ENCODE assay signal across 1 cellular context in the genomic region with DNA sequence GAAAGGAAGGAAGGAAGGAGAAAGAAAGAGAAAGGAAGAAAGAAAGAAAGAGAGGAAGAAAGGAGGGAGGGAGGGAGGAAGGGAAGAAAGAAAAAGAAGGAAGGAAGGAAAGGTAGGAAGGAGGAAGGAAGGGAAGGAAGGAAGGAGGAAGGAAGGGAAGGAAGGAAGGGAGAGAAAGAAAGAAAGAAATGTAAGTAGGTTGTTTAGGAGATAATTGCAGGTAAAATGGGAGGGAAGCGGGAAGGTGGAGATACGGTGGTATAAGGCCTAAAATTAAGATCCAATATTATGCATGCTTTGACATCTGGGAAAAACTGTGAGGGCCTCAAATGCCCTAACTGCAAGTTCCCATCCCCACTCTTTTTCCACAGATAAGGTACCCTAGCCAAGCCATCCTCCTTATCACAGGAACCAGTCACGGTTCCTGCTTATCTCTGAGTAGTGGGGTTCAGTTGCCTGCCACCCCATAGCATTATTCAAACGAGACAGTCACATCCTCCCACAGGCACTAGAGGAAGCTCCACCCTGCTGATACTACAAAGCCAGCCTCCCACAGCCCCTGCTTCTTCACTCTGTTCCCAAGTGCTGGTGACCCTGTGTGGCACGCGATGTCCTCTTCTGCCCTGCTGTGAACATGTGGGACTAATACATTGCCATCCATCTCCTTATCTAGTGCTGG.
TF ChIP-seq lines count a peak whose summit lies in the region.

No MANE protein-coding gene starts in this region.

TF ChIP-seq in K562, 482 proteins besides CTCF, POLR2A, EP300 and RAD21 (continued from another document and continues in another):
- TF ChIP-seq TAF1 (IDR thresholded peaks at IDR 0.05; ENCODE audit: control insufficient read depth, extremely low read depth, insufficient read depth, low read length, severe bottlenecking) = peak; percentile 66
- peak; percentile 94 for TF ChIP-seq ELF4 (CRISPR knock-in tag; IDR thresholded peaks at IDR 0.05)
- TF ChIP-seq, protein P1, sequence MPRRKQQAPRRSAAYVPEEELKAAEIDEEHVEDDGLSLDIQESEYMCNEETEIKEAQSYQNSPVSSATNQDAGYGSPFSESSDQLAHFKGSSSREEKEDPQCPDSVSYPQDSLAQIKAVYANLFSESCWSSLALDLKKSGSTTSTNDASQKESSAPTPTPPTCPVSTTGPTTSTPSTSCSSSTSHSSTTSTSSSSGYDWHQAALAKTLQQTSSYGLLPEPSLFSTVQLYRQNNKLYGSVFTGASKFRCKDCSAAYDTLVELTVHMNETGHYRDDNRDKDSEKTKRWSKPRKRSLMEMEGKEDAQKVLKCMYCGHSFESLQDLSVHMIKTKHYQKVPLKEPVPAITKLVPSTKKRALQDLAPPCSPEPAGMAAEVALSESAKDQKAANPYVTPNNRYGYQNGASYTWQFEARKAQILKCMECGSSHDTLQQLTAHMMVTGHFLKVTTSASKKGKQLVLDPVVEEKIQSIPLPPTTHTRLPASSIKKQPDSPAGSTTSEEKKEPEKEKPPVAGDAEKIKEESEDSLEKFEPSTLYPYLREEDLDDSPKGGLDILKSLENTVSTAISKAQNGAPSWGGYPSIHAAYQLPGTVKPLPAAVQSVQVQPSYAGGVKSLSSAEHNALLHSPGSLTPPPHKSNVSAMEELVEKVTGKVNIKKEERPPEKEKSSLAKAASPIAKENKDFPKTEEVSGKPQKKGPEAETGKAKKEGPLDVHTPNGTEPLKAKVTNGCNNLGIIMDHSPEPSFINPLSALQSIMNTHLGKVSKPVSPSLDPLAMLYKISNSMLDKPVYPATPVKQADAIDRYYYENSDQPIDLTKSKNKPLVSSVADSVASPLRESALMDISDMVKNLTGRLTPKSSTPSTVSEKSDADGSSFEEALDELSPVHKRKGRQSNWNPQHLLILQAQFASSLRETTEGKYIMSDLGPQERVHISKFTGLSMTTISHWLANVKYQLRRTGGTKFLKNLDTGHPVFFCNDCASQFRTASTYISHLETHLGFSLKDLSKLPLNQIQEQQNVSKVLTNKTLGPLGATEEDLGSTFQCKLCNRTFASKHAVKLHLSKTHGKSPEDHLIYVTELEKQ (CRISPR knock-in tag; IDR thresholded peaks at IDR 0.05) = no peak
- TF ChIP-seq ZSCAN29 (IDR thresholded peaks at IDR 0.05) = no peak; the same call in 1 of the 2 replicates
- TF ChIP-seq, protein P2, sequence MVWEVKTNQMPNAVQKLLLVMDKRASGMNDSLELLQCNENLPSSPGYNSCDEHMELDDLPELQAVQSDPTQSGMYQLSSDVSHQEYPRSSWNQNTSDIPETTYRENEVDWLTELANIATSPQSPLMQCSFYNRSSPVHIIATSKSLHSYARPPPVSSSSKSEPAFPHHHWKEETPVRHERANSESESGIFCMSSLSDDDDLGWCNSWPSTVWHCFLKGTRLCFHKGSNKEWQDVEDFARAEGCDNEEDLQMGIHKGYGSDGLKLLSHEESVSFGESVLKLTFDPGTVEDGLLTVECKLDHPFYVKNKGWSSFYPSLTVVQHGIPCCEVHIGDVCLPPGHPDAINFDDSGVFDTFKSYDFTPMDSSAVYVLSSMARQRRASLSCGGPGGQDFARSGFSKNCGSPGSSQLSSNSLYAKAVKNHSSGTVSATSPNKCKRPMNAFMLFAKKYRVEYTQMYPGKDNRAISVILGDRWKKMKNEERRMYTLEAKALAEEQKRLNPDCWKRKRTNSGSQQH (CRISPR knock-in tag; IDR thresholded peaks at IDR 0.05) = peak; percentile 96
- peak; percentile 95 to 96 for TF ChIP-seq NCOA2 (IDR thresholded peaks at IDR 0.05; ENCODE audit: partially characterized antibody in 2 of 2)
- no peak for TF ChIP-seq ZFP1 (CRISPR knock-in tag; IDR thresholded peaks at IDR 0.05)
- no peak for TF ChIP-seq ZNF140 (CRISPR knock-in tag; IDR thresholded peaks at IDR 0.05)
- peak; percentile 91 for TF ChIP-seq ZEB2 (IDR thresholded peaks at IDR 0.05)
- TF ChIP-seq SRSF1 (IDR thresholded peaks at IDR 0.05; ENCODE audit: low read depth, low read length) = no peak
- TF ChIP-seq TBL1XR1 (IDR thresholded peaks at IDR 0.05; ENCODE audit: low read length in 2 of 2) = peak; percentile 96 to 99
- TF ChIP-seq U2AF2 (optimal IDR thresholded peaks at IDR 0.05; ENCODE audit: low read depth, low read length) = no peak
- TF ChIP-seq, protein P3, sequence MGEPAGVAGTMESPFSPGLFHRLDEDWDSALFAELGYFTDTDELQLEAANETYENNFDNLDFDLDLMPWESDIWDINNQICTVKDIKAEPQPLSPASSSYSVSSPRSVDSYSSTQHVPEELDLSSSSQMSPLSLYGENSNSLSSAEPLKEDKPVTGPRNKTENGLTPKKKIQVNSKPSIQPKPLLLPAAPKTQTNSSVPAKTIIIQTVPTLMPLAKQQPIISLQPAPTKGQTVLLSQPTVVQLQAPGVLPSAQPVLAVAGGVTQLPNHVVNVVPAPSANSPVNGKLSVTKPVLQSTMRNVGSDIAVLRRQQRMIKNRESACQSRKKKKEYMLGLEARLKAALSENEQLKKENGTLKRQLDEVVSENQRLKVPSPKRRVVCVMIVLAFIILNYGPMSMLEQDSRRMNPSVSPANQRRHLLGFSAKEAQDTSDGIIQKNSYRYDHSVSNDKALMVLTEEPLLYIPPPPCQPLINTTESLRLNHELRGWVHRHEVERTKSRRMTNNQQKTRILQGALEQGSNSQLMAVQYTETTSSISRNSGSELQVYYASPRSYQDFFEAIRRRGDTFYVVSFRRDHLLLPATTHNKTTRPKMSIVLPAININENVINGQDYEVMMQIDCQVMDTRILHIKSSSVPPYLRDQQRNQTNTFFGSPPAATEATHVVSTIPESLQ (CRISPR knock-in tag; IDR thresholded peaks at IDR 0.05) = no peak
- peak; percentile 29 for TF ChIP-seq HNRNPLL (IDR thresholded peaks at IDR 0.05; ENCODE audit: low read depth, low read length, poor library complexity, severe bottlenecking)
- TF ChIP-seq, protein P4, sequence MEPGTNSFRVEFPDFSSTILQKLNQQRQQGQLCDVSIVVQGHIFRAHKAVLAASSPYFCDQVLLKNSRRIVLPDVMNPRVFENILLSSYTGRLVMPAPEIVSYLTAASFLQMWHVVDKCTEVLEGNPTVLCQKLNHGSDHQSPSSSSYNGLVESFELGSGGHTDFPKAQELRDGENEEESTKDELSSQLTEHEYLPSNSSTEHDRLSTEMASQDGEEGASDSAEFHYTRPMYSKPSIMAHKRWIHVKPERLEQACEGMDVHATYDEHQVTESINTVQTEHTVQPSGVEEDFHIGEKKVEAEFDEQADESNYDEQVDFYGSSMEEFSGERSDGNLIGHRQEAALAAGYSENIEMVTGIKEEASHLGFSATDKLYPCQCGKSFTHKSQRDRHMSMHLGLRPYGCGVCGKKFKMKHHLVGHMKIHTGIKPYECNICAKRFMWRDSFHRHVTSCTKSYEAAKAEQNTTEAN (CRISPR knock-in tag; IDR thresholded peaks at IDR 0.05) = no peak
- peak; percentile 33; the same call in 1 of the 2 replicates for TF ChIP-seq ZBTB7A (IDR thresholded peaks at IDR 0.05; ENCODE audit: borderline replicate concordance, control insufficient read depth, low read depth, low read length)
- TF ChIP-seq FOXK2 (conservative IDR thresholded peaks at IDR 0.05 in 1 of 2, IDR thresholded peaks at IDR 0.05 in 1 of 2; ENCODE audit: low read depth in 2 of 2) = peak; percentile 55 to 67
- no peak for TF ChIP-seq ZNF347 (CRISPR knock-in tag; IDR thresholded peaks at IDR 0.05; ENCODE audit: low read depth)
- peak; percentile 62; the same call in 1 of the 2 replicates for TF ChIP-seq GTF2F1 (IDR thresholded peaks at IDR 0.05; ENCODE audit: low read depth, low read length)
- TF ChIP-seq ZNF79 (CRISPR knock-in tag; IDR thresholded peaks at IDR 0.05; ENCODE audit: low read depth) = peak; percentile 73
- TF ChIP-seq CEBPG (CRISPR knock-in tag; IDR thresholded peaks at IDR 0.05) = no peak
- TF ChIP-seq CEBPG (tag; conservative IDR thresholded peaks at IDR 0.05 in 1 of 2, IDR thresholded peaks at IDR 0.05 in 1 of 2) = no peak
- no peak for TF ChIP-seq PCBP1 (IDR thresholded peaks at IDR 0.05; ENCODE audit: low read depth, low read length, poor library complexity, severe bottlenecking)
- TF ChIP-seq HIVEP1 (CRISPR knock-in tag; IDR thresholded peaks at IDR 0.05) = peak; percentile 83; the same call in 1 of the 2 replicates
- TF ChIP-seq ASH1L (IDR thresholded peaks at IDR 0.05; ENCODE audit: borderline replicate concordance, low read depth, partially characterized antibody) = peak; percentile 74
- TF ChIP-seq KLF13 (tag; IDR thresholded peaks at IDR 0.05; ENCODE audit: borderline replicate concordance, low read depth) = peak; percentile 39; the same call in 1 of the 2 replicates
- TF ChIP-seq BRD9 (IDR thresholded peaks at IDR 0.05; ENCODE audit: low read depth, partially characterized antibody) = peak; percentile 98
- TF ChIP-seq TCFL5 (CRISPR knock-in tag; conservative IDR thresholded peaks at IDR 0.05) = 0 out of 2 replicates have a peak, but pooled peaks have one; percentile 28
- TF ChIP-seq RBBP5 (IDR thresholded peaks at IDR 0.05; ENCODE audit: borderline replicate concordance, insufficient read depth, low read length, poor library complexity, severe bottlenecking) = peak; percentile 80
- TF ChIP-seq JUN (IDR thresholded peaks at IDR 0.05; ENCODE audit: borderline replicate concordance, low read depth, low read length) = peak; percentile 61; the same call in 1 of the 2 replicates
- TF ChIP-seq JUN (CRISPR knock-in tag; IDR thresholded peaks at IDR 0.05; ENCODE audit: borderline replicate concordance) = no peak
- TF ChIP-seq HDAC3 (IDR thresholded peaks at IDR 0.05; ENCODE audit: borderline replicate concordance, partially characterized antibody) = peak; percentile 98
- TF ChIP-seq, protein P5, sequence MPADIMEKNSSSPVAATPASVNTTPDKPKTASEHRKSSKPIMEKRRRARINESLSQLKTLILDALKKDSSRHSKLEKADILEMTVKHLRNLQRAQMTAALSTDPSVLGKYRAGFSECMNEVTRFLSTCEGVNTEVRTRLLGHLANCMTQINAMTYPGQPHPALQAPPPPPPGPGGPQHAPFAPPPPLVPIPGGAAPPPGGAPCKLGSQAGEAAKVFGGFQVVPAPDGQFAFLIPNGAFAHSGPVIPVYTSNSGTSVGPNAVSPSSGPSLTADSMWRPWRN (IDR thresholded peaks at IDR 0.05; ENCODE audit: low read depth) = peak; percentile 87
- 0 out of 2 replicates have a peak, but pooled peaks have one; percentile 91 for TF ChIP-seq ZBED1 (IDR thresholded peaks at IDR 0.05)
- TF ChIP-seq, protein P6, sequence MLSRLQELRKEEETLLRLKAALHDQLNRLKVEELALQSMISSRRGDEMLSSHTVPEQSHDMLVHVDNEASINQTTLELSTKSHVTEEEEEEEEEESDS (CRISPR knock-in tag; IDR thresholded peaks at IDR 0.05) = no peak
- peak; percentile 65 for TF ChIP-seq KDM5B (IDR thresholded peaks at IDR 0.05; ENCODE audit: insufficient replicate concordance, low read depth, low read length)
- TF ChIP-seq POLR2AphosphoS5 (IDR thresholded peaks at IDR 0.05; ENCODE audit: control insufficient read depth, insufficient read depth, low read depth, low read length) = peak; percentile 99
- TF ChIP-seq KDM2B (CRISPR knock-in tag; IDR thresholded peaks at IDR 0.05) = no peak
- no peak for TF ChIP-seq CBX2 (IDR thresholded peaks at IDR 0.05; ENCODE audit: insufficient read depth, low read length, poor library complexity, severe bottlenecking)
- TF ChIP-seq CC2D1A (IDR thresholded peaks at IDR 0.05) = peak; percentile 99
- peak; percentile 66; the same call in 1 of the 2 replicates for TF ChIP-seq ZNF274 (IDR thresholded peaks at IDR 0.05; ENCODE audit: borderline replicate concordance, low read depth, low read length)
- TF ChIP-seq, protein P7, sequence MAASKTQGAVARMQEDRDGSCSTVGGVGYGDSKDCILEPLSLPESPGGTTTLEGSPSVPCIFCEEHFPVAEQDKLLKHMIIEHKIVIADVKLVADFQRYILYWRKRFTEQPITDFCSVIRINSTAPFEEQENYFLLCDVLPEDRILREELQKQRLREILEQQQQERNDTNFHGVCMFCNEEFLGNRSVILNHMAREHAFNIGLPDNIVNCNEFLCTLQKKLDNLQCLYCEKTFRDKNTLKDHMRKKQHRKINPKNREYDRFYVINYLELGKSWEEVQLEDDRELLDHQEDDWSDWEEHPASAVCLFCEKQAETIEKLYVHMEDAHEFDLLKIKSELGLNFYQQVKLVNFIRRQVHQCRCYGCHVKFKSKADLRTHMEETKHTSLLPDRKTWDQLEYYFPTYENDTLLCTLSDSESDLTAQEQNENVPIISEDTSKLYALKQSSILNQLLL (CRISPR knock-in tag; IDR thresholded peaks at IDR 0.05; ENCODE audit: borderline replicate concordance) = no peak
- peak; percentile 100 for TF ChIP-seq TEAD4 (IDR thresholded peaks at IDR 0.05; ENCODE audit: low read length)
- TF ChIP-seq TEAD4 (CRISPR knock-in tag; IDR thresholded peaks at IDR 0.05; ENCODE audit: borderline replicate concordance) = no peak
- TF ChIP-seq TRIM24 (IDR thresholded peaks at IDR 0.05) = peak; percentile 96 to 98
- no peak for TF ChIP-seq FUS (optimal IDR thresholded peaks at IDR 0.05; ENCODE audit: low read depth, low read length)
- TF ChIP-seq ZNF561 (CRISPR knock-in tag; conservative IDR thresholded peaks at IDR 0.05) = no peak
- TF ChIP-seq ZBTB17 (CRISPR knock-in tag; IDR thresholded peaks at IDR 0.05) = peak; percentile 61; the same call in 1 of the 2 replicates
- TF ChIP-seq, protein P8, sequence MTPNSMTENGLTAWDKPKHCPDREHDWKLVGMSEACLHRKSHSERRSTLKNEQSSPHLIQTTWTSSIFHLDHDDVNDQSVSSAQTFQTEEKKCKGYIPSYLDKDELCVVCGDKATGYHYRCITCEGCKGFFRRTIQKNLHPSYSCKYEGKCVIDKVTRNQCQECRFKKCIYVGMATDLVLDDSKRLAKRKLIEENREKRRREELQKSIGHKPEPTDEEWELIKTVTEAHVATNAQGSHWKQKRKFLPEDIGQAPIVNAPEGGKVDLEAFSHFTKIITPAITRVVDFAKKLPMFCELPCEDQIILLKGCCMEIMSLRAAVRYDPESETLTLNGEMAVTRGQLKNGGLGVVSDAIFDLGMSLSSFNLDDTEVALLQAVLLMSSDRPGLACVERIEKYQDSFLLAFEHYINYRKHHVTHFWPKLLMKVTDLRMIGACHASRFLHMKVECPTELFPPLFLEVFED (CRISPR knock-in tag; conservative IDR thresholded peaks at IDR 0.05) = peak; percentile 95
- TF ChIP-seq, protein P9, sequence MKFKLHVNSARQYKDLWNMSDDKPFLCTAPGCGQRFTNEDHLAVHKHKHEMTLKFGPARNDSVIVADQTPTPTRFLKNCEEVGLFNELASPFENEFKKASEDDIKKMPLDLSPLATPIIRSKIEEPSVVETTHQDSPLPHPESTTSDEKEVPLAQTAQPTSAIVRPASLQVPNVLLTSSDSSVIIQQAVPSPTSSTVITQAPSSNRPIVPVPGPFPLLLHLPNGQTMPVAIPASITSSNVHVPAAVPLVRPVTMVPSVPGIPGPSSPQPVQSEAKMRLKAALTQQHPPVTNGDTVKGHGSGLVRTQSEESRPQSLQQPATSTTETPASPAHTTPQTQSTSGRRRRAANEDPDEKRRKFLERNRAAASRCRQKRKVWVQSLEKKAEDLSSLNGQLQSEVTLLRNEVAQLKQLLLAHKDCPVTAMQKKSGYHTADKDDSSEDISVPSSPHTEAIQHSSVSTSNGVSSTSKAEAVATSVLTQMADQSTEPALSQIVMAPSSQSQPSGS (CRISPR knock-in tag; IDR thresholded peaks at IDR 0.05) = no peak
- peak; percentile 84 for TF ChIP-seq CREB1 (IDR thresholded peaks at IDR 0.05)
- TF ChIP-seq CREB1 (CRISPR knock-in tag; IDR thresholded peaks at IDR 0.05) = peak; percentile 43; the same call in 1 of the 2 replicates
- TF ChIP-seq CREM (IDR thresholded peaks at IDR 0.05; ENCODE audit: low read depth) = peak; percentile 88
- peak; percentile 76 for TF ChIP-seq MYC (IDR thresholded peaks at IDR 0.05; ENCODE audit: low read depth, low read length)
- no peak for TF ChIP-seq MYC (CRISPR knock-in tag; IDR thresholded peaks at IDR 0.05; ENCODE audit: borderline replicate concordance, low read depth)
- peak; percentile 65 for TF ChIP-seq FOXJ2 (tag; IDR thresholded peaks at IDR 0.05)
- TF ChIP-seq ZNF431 (CRISPR knock-in tag; IDR thresholded peaks at IDR 0.05) = no peak
